In the genomic region with DNA sequence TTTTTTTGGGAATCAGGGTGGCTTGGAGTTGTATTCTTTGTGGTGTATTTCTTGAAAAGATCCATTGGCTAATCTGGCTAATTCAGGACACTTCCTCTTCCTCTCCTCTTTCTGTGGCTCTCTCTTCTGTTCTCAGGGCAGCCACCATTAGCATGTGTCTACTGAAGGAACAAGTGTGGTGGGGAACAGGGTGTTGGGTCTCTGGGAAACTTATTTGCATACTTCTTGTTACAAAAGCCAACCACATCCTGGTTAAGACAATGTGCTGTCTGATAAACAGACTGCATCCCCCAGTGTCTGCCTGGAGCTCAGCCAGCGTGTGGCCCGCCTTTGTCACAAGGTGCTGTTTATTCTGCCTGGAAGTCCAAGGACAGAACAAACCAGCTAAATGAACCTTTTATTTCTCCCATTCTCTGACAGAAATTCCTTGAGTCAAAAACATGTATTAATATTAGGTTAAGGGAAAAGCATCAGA, we compare ENCODE assay signal across 1 cellular context.
TF ChIP-seq lines count a peak whose summit lies in the region.

No MANE protein-coding gene starts in this region.

TF ChIP-seq in K562, 482 proteins besides CTCF, POLR2A, EP300 and RAD21 (continued from another document and continues in another):
- TF ChIP-seq, protein P1, sequence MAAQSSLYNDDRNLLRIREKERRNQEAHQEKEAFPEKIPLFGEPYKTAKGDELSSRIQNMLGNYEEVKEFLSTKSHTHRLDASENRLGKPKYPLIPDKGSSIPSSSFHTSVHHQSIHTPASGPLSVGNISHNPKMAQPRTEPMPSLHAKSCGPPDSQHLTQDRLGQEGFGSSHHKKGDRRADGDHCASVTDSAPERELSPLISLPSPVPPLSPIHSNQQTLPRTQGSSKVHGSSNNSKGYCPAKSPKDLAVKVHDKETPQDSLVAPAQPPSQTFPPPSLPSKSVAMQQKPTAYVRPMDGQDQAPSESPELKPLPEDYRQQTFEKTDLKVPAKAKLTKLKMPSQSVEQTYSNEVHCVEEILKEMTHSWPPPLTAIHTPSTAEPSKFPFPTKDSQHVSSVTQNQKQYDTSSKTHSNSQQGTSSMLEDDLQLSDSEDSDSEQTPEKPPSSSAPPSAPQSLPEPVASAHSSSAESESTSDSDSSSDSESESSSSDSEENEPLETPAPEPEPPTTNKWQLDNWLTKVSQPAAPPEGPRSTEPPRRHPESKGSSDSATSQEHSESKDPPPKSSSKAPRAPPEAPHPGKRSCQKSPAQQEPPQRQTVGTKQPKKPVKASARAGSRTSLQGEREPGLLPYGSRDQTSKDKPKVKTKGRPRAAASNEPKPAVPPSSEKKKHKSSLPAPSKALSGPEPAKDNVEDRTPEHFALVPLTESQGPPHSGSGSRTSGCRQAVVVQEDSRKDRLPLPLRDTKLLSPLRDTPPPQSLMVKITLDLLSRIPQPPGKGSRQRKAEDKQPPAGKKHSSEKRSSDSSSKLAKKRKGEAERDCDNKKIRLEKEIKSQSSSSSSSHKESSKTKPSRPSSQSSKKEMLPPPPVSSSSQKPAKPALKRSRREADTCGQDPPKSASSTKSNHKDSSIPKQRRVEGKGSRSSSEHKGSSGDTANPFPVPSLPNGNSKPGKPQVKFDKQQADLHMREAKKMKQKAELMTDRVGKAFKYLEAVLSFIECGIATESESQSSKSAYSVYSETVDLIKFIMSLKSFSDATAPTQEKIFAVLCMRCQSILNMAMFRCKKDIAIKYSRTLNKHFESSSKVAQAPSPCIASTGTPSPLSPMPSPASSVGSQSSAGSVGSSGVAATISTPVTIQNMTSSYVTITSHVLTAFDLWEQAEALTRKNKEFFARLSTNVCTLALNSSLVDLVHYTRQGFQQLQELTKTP (IDR thresholded peaks at IDR 0.05; ENCODE audit: low read depth in 1 of 2, partially characterized antibody in 2 of 2) = no peak
- no peak for TF ChIP-seq PTBP1 (IDR thresholded peaks at IDR 0.05; ENCODE audit: low read depth, low read length)
- TF ChIP-seq CEBPG (CRISPR knock-in tag; IDR thresholded peaks at IDR 0.05) = no peak
- TF ChIP-seq CEBPG (tag; conservative IDR thresholded peaks at IDR 0.05 in 1 of 2, IDR thresholded peaks at IDR 0.05 in 1 of 2) = peak in 1 of 2 experiments; percentile 40; a peak in 2 of 4 replicates
- no peak for TF ChIP-seq TAF15 (IDR thresholded peaks at IDR 0.05; ENCODE audit: low read depth, low read length)
- TF ChIP-seq ZNF316 (IDR thresholded peaks at IDR 0.05) = no peak
- TF ChIP-seq CBFA2T3 (IDR thresholded peaks at IDR 0.05) = peak; percentile 88
- TF ChIP-seq, protein P2, sequence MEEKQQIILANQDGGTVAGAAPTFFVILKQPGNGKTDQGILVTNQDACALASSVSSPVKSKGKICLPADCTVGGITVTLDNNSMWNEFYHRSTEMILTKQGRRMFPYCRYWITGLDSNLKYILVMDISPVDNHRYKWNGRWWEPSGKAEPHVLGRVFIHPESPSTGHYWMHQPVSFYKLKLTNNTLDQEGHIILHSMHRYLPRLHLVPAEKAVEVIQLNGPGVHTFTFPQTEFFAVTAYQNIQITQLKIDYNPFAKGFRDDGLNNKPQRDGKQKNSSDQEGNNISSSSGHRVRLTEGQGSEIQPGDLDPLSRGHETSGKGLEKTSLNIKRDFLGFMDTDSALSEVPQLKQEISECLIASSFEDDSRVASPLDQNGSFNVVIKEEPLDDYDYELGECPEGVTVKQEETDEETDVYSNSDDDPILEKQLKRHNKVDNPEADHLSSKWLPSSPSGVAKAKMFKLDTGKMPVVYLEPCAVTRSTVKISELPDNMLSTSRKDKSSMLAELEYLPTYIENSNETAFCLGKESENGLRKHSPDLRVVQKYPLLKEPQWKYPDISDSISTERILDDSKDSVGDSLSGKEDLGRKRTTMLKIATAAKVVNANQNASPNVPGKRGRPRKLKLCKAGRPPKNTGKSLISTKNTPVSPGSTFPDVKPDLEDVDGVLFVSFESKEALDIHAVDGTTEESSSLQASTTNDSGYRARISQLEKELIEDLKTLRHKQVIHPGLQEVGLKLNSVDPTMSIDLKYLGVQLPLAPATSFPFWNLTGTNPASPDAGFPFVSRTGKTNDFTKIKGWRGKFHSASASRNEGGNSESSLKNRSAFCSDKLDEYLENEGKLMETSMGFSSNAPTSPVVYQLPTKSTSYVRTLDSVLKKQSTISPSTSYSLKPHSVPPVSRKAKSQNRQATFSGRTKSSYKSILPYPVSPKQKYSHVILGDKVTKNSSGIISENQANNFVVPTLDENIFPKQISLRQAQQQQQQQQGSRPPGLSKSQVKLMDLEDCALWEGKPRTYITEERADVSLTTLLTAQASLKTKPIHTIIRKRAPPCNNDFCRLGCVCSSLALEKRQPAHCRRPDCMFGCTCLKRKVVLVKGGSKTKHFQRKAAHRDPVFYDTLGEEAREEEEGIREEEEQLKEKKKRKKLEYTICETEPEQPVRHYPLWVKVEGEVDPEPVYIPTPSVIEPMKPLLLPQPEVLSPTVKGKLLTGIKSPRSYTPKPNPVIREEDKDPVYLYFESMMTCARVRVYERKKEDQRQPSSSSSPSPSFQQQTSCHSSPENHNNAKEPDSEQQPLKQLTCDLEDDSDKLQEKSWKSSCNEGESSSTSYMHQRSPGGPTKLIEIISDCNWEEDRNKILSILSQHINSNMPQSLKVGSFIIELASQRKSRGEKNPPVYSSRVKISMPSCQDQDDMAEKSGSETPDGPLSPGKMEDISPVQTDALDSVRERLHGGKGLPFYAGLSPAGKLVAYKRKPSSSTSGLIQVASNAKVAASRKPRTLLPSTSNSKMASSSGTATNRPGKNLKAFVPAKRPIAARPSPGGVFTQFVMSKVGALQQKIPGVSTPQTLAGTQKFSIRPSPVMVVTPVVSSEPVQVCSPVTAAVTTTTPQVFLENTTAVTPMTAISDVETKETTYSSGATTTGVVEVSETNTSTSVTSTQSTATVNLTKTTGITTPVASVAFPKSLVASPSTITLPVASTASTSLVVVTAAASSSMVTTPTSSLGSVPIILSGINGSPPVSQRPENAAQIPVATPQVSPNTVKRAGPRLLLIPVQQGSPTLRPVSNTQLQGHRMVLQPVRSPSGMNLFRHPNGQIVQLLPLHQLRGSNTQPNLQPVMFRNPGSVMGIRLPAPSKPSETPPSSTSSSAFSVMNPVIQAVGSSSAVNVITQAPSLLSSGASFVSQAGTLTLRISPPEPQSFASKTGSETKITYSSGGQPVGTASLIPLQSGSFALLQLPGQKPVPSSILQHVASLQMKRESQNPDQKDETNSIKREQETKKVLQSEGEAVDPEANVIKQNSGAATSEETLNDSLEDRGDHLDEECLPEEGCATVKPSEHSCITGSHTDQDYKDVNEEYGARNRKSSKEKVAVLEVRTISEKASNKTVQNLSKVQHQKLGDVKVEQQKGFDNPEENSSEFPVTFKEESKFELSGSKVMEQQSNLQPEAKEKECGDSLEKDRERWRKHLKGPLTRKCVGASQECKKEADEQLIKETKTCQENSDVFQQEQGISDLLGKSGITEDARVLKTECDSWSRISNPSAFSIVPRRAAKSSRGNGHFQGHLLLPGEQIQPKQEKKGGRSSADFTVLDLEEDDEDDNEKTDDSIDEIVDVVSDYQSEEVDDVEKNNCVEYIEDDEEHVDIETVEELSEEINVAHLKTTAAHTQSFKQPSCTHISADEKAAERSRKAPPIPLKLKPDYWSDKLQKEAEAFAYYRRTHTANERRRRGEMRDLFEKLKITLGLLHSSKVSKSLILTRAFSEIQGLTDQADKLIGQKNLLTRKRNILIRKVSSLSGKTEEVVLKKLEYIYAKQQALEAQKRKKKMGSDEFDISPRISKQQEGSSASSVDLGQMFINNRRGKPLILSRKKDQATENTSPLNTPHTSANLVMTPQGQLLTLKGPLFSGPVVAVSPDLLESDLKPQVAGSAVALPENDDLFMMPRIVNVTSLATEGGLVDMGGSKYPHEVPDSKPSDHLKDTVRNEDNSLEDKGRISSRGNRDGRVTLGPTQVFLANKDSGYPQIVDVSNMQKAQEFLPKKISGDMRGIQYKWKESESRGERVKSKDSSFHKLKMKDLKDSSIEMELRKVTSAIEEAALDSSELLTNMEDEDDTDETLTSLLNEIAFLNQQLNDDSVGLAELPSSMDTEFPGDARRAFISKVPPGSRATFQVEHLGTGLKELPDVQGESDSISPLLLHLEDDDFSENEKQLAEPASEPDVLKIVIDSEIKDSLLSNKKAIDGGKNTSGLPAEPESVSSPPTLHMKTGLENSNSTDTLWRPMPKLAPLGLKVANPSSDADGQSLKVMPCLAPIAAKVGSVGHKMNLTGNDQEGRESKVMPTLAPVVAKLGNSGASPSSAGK (IDR thresholded peaks at IDR 0.05) = peak; percentile 78
- TF ChIP-seq HDAC1 (IDR thresholded peaks at IDR 0.05) = peak in 1 of 2 experiments; percentile 20; a peak in 1 of 4 replicates
- TF ChIP-seq, protein P3, sequence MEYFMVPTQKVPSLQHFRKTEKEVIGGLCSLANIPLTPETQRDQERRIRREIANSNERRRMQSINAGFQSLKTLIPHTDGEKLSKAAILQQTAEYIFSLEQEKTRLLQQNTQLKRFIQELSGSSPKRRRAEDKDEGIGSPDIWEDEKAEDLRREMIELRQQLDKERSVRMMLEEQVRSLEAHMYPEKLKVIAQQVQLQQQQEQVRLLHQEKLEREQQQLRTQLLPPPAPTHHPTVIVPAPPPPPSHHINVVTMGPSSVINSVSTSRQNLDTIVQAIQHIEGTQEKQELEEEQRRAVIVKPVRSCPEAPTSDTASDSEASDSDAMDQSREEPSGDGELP (CRISPR knock-in tag; IDR thresholded peaks at IDR 0.05; ENCODE audit: borderline replicate concordance) = 0 out of 2 replicates have a peak, but pooled peaks have one; percentile 24
- TF ChIP-seq, protein P4, sequence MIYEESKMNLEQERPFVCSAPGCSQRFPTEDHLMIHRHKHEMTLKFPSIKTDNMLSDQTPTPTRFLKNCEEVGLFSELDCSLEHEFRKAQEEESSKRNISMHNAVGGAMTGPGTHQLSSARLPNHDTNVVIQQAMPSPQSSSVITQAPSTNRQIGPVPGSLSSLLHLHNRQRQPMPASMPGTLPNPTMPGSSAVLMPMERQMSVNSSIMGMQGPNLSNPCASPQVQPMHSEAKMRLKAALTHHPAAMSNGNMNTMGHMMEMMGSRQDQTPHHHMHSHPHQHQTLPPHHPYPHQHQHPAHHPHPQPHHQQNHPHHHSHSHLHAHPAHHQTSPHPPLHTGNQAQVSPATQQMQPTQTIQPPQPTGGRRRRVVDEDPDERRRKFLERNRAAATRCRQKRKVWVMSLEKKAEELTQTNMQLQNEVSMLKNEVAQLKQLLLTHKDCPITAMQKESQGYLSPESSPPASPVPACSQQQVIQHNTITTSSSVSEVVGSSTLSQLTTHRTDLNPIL (CRISPR knock-in tag; IDR thresholded peaks at IDR 0.05) = no peak
- no peak for TF ChIP-seq NCOA2 (IDR thresholded peaks at IDR 0.05; ENCODE audit: partially characterized antibody in 2 of 2)
- TF ChIP-seq FOS (IDR thresholded peaks at IDR 0.05; ENCODE audit: extremely low read depth, insufficient read length) = no peak
- TF ChIP-seq, protein P5, sequence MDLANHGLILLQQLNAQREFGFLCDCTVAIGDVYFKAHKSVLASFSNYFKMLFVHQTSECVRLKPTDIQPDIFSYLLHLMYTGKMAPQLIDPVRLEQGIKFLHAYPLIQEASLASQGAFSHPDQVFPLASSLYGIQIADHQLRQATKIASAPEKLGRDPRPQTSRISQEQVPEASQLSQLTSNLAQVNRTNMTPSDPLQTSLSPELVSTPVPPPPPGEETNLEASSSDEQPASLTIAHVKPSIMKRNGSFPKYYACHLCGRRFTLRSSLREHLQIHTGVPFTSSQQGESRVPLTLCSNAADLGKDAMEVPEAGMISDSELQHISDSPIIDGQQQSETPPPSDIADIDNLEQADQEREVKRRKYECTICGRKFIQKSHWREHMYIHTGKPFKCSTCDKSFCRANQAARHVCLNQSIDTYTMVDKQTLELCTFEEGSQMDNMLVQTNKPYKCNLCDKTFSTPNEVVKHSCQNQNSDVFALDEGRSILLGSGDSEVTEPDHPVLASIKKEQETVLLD (IDR thresholded peaks at IDR 0.05) = no peak
- TF ChIP-seq, protein P6, sequence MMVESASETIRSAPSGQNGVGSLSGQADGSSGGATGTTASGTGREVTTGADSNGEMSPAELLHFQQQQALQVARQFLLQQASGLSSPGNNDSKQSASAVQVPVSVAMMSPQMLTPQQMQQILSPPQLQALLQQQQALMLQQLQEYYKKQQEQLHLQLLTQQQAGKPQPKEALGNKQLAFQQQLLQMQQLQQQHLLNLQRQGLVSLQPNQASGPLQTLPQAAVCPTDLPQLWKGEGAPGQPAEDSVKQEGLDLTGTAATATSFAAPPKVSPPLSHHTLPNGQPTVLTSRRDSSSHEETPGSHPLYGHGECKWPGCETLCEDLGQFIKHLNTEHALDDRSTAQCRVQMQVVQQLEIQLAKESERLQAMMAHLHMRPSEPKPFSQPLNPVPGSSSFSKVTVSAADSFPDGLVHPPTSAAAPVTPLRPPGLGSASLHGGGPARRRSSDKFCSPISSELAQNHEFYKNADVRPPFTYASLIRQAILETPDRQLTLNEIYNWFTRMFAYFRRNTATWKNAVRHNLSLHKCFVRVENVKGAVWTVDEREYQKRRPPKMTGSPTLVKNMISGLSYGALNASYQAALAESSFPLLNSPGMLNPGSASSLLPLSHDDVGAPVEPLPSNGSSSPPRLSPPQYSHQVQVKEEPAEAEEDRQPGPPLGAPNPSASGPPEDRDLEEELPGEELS (CRISPR knock-in tag; IDR thresholded peaks at IDR 0.05; ENCODE audit: borderline replicate concordance) = no peak
- TF ChIP-seq, protein P7, sequence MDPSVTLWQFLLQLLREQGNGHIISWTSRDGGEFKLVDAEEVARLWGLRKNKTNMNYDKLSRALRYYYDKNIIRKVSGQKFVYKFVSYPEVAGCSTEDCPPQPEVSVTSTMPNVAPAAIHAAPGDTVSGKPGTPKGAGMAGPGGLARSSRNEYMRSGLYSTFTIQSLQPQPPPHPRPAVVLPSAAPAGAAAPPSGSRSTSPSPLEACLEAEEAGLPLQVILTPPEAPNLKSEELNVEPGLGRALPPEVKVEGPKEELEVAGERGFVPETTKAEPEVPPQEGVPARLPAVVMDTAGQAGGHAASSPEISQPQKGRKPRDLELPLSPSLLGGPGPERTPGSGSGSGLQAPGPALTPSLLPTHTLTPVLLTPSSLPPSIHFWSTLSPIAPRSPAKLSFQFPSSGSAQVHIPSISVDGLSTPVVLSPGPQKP (CRISPR knock-in tag; IDR thresholded peaks at IDR 0.05) = no peak
- TF ChIP-seq ZNF551 (CRISPR knock-in tag; IDR thresholded peaks at IDR 0.05) = no peak
- TF ChIP-seq, protein P8, sequence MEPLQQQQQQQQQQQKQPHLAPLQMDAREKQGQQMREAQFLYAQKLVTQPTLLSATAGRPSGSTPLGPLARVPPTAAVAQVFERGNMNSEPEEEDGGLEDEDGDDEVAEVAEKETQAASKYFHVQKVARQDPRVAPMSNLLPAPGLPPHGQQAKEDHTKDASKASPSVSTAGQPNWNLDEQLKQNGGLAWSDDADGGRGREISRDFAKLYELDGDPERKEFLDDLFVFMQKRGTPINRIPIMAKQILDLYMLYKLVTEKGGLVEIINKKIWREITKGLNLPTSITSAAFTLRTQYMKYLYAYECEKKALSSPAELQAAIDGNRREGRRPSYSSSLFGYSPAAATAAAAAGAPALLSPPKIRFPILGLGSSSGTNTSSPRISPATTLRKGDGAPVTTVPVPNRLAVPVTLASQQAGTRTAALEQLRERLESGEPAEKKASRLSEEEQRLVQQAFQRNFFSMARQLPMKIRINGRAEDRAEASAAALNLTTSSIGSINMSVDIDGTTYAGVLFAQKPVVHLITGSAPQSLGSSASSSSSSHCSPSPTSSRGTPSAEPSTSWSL (CRISPR knock-in tag; IDR thresholded peaks at IDR 0.05; ENCODE audit: borderline replicate concordance) = no peak
- TF ChIP-seq, protein P9, sequence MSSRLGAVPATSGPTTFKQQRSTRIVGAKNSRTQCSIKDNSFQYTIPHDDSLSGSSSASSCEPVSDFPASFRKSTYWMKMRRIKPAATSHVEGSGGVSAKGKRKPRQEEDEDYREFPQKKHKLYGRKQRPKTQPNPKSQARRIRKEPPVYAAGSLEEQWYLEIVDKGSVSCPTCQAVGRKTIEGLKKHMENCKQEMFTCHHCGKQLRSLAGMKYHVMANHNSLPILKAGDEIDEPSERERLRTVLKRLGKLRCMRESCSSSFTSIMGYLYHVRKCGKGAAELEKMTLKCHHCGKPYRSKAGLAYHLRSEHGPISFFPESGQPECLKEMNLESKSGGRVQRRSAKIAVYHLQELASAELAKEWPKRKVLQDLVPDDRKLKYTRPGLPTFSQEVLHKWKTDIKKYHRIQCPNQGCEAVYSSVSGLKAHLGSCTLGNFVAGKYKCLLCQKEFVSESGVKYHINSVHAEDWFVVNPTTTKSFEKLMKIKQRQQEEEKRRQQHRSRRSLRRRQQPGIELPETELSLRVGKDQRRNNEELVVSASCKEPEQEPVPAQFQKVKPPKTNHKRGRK (tag; IDR thresholded peaks at IDR 0.05) = no peak
- no peak for TF ChIP-seq ZNF717 (CRISPR knock-in tag; IDR thresholded peaks at IDR 0.05)
- no peak for TF ChIP-seq CCAR2 (IDR thresholded peaks at IDR 0.05; ENCODE audit: low read depth, low read length)
- no peak for TF ChIP-seq ZBED1 (IDR thresholded peaks at IDR 0.05)
